24 cellular contexts compared by ENCODE assay signal in genomic region chr16:4980691-4981090, GRCh38. TPM values are rescaled to one million over a fixed set of nuclear protein-coding genes. Genes with fewer than 3 reads are reported as not detected.
"Had no signal": no experiment of that assay in that cellular context is flagged by ENCODE, and none has a peak within 500 bp of the region (broad histone marks: within the 10 kb centered on the region; RNA-seq: fewer than 3 reads in every experiment).

No MANE protein-coding gene starts in this region.

- ATAC-seq: activated CD8-positive, alpha-beta T cell treated with anti-CD3 and anti-CD28 coated beads, Interleukin-2, amount 10 ng/mL, durations not matched to agents 7 days and 5 days; PC-3; T-cell had no signal

- H3K9me3 Mint-ChIP-seq: activated T-cell treated with anti-CD3 and anti-CD28 coated beads, Interleukin-2, amount 50 U/mL, for 24 hours; activated T-helper 1 cell treated with anti-CD3 and anti-CD28 coated beads, Interleukin-12 subunit alpha, Interleukin-12 subunit beta, Interleukin-2, Interleukin-4 antibody, amounts not matched to agents 30 ng/mL and 10 ng/mL and 1 ng/mL, durations not matched to agents 14 hours and 24 hours and 36 hours had no signal

- H3K4me1 Mint-ChIP-seq: activated naive CD4-positive, alpha-beta T cell treated with anti-CD3 and anti-CD28 coated beads, Interleukin-2, amount 50 U/mL, for 24 hours; brain; T-cell had no signal

- H3K36me3 Mint-ChIP-seq: activated naive CD4-positive, alpha-beta T cell treated with anti-CD3 and anti-CD28 coated beads, Interleukin-2, amount 50 U/mL, for 24 hours; brain; T-cell had no signal

- H3K4me3 Mint-ChIP-seq: activated CD8-positive, alpha-beta T cell treated with anti-CD3 and anti-CD28 coated beads, Interleukin-2, amount 10 ng/mL, durations not matched to agents 7 days and 5 days; activated naive CD4-positive, alpha-beta T cell treated with anti-CD3 and anti-CD28 coated beads, Interleukin-2, amount 50 U/mL, for 24 hours; activated T-cell treated with anti-CD3 and anti-CD28 coated beads, Interleukin-2, amount 50 U/mL, for 24 hours; activated T-helper 1 cell treated with anti-CD3 and anti-CD28 coated beads, Interleukin-12 subunit alpha, Interleukin-12 subunit beta, Interleukin-2, Interleukin-4 antibody, amounts not matched to agents 30 ng/mL and 10 ng/mL and 1 ng/mL, durations not matched to agents 14 hours and 24 hours and 36 hours; brain; T-cell had no signal

- H3K27ac Mint-ChIP-seq: activated CD8-positive, alpha-beta T cell treated with anti-CD3 and anti-CD28 coated beads, Interleukin-2, amount 10 ng/mL, durations not matched to agents 7 days and 5 days; activated naive CD4-positive, alpha-beta T cell treated with anti-CD3 and anti-CD28 coated beads, Interleukin-2, amount 50 U/mL, for 24 hours; activated T-cell treated with anti-CD3 and anti-CD28 coated beads, Interleukin-2, amount 50 U/mL, for 24 hours; activated T-helper 1 cell treated with anti-CD3 and anti-CD28 coated beads, Interleukin-12 subunit alpha, Interleukin-12 subunit beta, Interleukin-2, Interleukin-4 antibody, amounts not matched to agents 30 ng/mL and 10 ng/mL and 1 ng/mL, durations not matched to agents 14 hours and 24 hours and 36 hours; brain; T-cell had no signal

- DNase-seq: activated CD4-positive, alpha-beta T cell treated with anti-CD3 and anti-CD28 coated beads for 48 hours; activated CD4-positive, alpha-beta T cell treated with anti-CD3 and anti-CD28 coated beads, Interleukin-2, amount 50 U/mL, for 4 hours; activated CD4-positive, CD25-positive, alpha-beta regulatory T cell treated with anti-CD3 and anti-CD28 coated beads, Interleukin-2, amount 50 U/mL, for 72 hours; activated CD8-positive, alpha-beta memory T cell treated with anti-CD3 and anti-CD28 coated beads, Interleukin-2, amount 50 U/mL, for 48 hours; activated CD8-positive, alpha-beta T cell treated with anti-CD3 and anti-CD28 coated beads, Interleukin-2, amount 10 ng/mL, durations not matched to agents 7 days and 5 days; activated effector memory CD4-positive, alpha-beta T cell treated with Interleukin-2 at 50 U/mL for 16 hours; activated naive CD4-positive, alpha-beta T cell; activated T-cell treated with anti-CD3 and anti-CD28 coated beads, Interleukin-2, amount 50 U/mL, for 24 hours; IMR-90; KG1; NCI-H1048; NCI-H146; NCI-H187 treated with DMSO at 0.1 percent for 48 hours; NCI-H2081 treated with DMSO at 0.1 percent for 48 hours; NCI-H446; NCI-H524; PC-3; SHP77 treated with DMSO at 0.1 percent for 48 hours; T-cell; T-helper 2 cell had no signal

RNA-seq across cellular contexts. Expression of gene SEC14L5, which starts 22.6 kb away (rescaled TPM):
- total RNA-seq: activated CD8-positive, alpha-beta T cell treated with anti-CD3 and anti-CD28 coated beads, Interleukin-2, amount 10 ng/mL, durations not matched to agents 7 days and 5 days; activated T-helper 1 cell treated with anti-CD3 and anti-CD28 coated beads, Interleukin-12 subunit alpha, Interleukin-12 subunit beta, Interleukin-2, Interleukin-4 antibody, amounts not matched to agents 30 ng/mL and 10 ng/mL and 1 ng/mL, durations not matched to agents 14 hours and 24 hours and 36 hours; IMR-90; LHCN-M2; PC-3 had no signal

RNA-seq across cellular contexts. Expression of gene PPL, which starts 43.7 kb away (rescaled TPM):
- total RNA-seq: activated CD8-positive, alpha-beta T cell treated with anti-CD3 and anti-CD28 coated beads, Interleukin-2, amount 10 ng/mL, durations not matched to agents 7 days and 5 days; activated T-helper 1 cell treated with anti-CD3 and anti-CD28 coated beads, Interleukin-12 subunit alpha, Interleukin-12 subunit beta, Interleukin-2, Interleukin-4 antibody, amounts not matched to agents 30 ng/mL and 10 ng/mL and 1 ng/mL, durations not matched to agents 14 hours and 24 hours and 36 hours had no signal
